ENCODE assay signal across 8 cellular contexts in genomic region chr7:74306737-74307469, GRCh38. TPM values are rescaled to one million over a fixed set of nuclear protein-coding genes. Genes with fewer than 3 reads are reported as not detected.
DNase-seq lines count a peak whose midpoint lies in the region; ATAC-seq, FAIRE-seq and TF ChIP-seq lines count a peak whose summit lies in the region.

No MANE protein-coding gene starts in this region.

- H2AK5ac ChIP-seq in H9 (ENCODE audit: insufficient read length, low read length), result no peak overlapping the region

- no peak overlapping the region for H2BK12ac ChIP-seq in H9 (ENCODE audit: insufficient read length, low read depth, low read length)

- no peaks in the 10 kb centered on the region; the same call in 1 of the 2 replicates for H3K79me2 ChIP-seq in H9 (ENCODE audit: insufficient read depth, low read length)

- H3K79me1 ChIP-seq in H9 (ENCODE audit: insufficient read depth, low read depth, low read length, poor library complexity, severe bottlenecking), result peaks cover 5% of the 10 kb centered on the region

- FAIRE-seq in kidney (lab: Jason Lieb, UNC), result no peak

- no peak overlapping the region for H4K91ac ChIP-seq in H9 (ENCODE audit: insufficient read length, low read depth, low read length)

- H3T11ph ChIP-seq in H9 (ENCODE audit: low read length), result no peak overlapping the region

- H2BK15ac ChIP-seq in H9 (ENCODE audit: low read depth, low read length), result no peak overlapping the region

- no peak overlapping the region for H3K23ac ChIP-seq in H9 (ENCODE audit: insufficient read length, low read depth, low read length)

- no peak overlapping the region for H2BK5ac ChIP-seq in H9 (ENCODE audit: insufficient read length, low read length)

- no peak for TF ChIP-seq CTCF in AG09309 (IDR thresholded peaks at IDR 0.05; ENCODE audit: control insufficient read depth, insufficient read depth, low read depth, low read length, missing control alignments)
- no peak for TF ChIP-seq CTCF in H9 (conservative IDR thresholded peaks at IDR 0.05)
- TF ChIP-seq CTCF in ascending aorta (IDR thresholded peaks at IDR 0.05), result no peak
- TF ChIP-seq CTCF in kidney (IDR thresholded peaks at IDR 0.05; ENCODE audit: borderline replicate concordance, extremely low read depth, insufficient read depth), result no peak
- TF ChIP-seq CTCF in Calu3 (IDR thresholded peaks at IDR 0.05; ENCODE audit: unreplicated experiment), result no peak

- no TSS peak for BruUV-seq in Calu3 (replicated peaks; lab: Mats Ljungman, UMichigan)

- H4K8ac ChIP-seq in H9 (replicated peaks; ENCODE audit: insufficient read length, low read depth, low read length), result no peak overlapping the region

- H3K27me3 ChIP-seq in H9 (ENCODE audit: insufficient read depth, low read length) (no peaks in the 10 kb centered on the region), ascending aorta (no peaks in the 10 kb centered on the region)

- H3K9ac ChIP-seq in H9 (ENCODE audit: extremely low read depth, insufficient read length, low read length) (no peak overlapping the region), kidney (ENCODE audit: low read length in 2 of 2) (no peak overlapping the region)

- intact Hi-C loops in ascending aorta (cut with DNase I) (no loop called here), kidney (cut with DNase I) (no loop called here), Calu3 (cut with micrococcal nuclease; ENCODE audit: unreplicated experiment) (no loop called here)

- no peak overlapping the region for H2AFZ ChIP-seq in H9 (ENCODE audit: low read length)

- H3K18ac ChIP-seq in H9 (ENCODE audit: insufficient read length, low read depth, low read length), result no peak overlapping the region

- H3K36me3 ChIP-seq in ascending aorta, result no peaks in the 10 kb centered on the region
- H3K36me3 ChIP-seq in kidney (ENCODE audit: control insufficient read depth in 1 of 2, insufficient read depth in 2 of 2, low read length in 2 of 2), result no peaks in the 10 kb centered on the region

- no peak overlapping the region for H2BK120ac ChIP-seq in H9 (ENCODE audit: low read depth, low read length, poor library complexity, severe bottlenecking)

- H3K14ac ChIP-seq in H9 (ENCODE audit: insufficient read depth, low read length), result peak overlapping the region; percentile 3; the same call in 1 of the 2 replicates

- no peak overlapping the region for H3K4me2 ChIP-seq in H9 (ENCODE audit: insufficient read depth, insufficient read length, low read length)

- CTCF ChIA-PET in Calu3 (lab: Charles Lee), result interaction anchor here (0.7 to 1.2 kb wide), 2 partner anchors 14 to 100 kb away, joined by 3 read pairs; no protein-coding TSS in a partner anchor

- H3K4me3 ChIP-seq in AG09309 (ENCODE audit: control insufficient read depth, low read depth, low read length), result no peak overlapping the region
- H3K4me3 ChIP-seq in ascending aorta, result peak overlapping the region; percentile 34 to 57
- H3K4me3 ChIP-seq in kidney (ENCODE audit: low read length in 2 of 2), result no peak overlapping the region

- H3K9me3 ChIP-seq in H9 (ENCODE audit: control insufficient read depth, low read depth, low read length) (no peaks in the 10 kb centered on the region), ascending aorta (no peaks in the 10 kb centered on the region), kidney (ENCODE audit: control insufficient read depth in 1 of 2, low read length in 2 of 2) (no peaks in the 10 kb centered on the region)

- H3K27me3 Mint-ChIP-seq in H9 (ENCODE audit: low read depth) (no peaks in the 10 kb centered on the region), Calu3 (ENCODE audit: unreplicated experiment) (no peaks in the 10 kb centered on the region)

- H3K9me3 Mint-ChIP-seq in H9, result no peaks in the 10 kb centered on the region
- H3K9me3 Mint-ChIP-seq in Calu3 (ENCODE audit: low read depth, unreplicated experiment), result no peaks in the 10 kb centered on the region

- no CpG with 5 or more reads among the region's 20 CpGs for WGBS in H9 (ENCODE audit: extremely low coverage, insufficient read length, low lambda C conversion rate)

- H3K27ac ChIP-seq in H9 (ENCODE audit: insufficient read length, low read depth, low read length) (no peak overlapping the region), ascending aorta (peak overlapping the region; percentile 78 to 83), kidney (ENCODE audit: low read depth in 2 of 2, low read length in 2 of 2) (peak overlapping the region in 1 of 2 donors; percentile 23)

- DNase-seq in AG09309 (ENCODE audit: low read depth) (peak; percentile 28), H9 (no peak), ascending aorta (ENCODE audit: low spot score in 2 of 2) (peak in 1 of 2 donors; percentile 86), kidney (peak; percentile 89), stromal cell of bone marrow (ENCODE audit: low read depth) (peak; percentile 56), Calu3 (no peak), NCI-H524 treated with DMSO at 0.1 percent for 48 hours (lab: John Stamatoyannopoulos, UW) (no peak)

- no peaks in the 10 kb centered on the region for H4K20me1 ChIP-seq in H9 (ENCODE audit: control insufficient read depth, insufficient read depth, insufficient read length)

- H3K36me3 Mint-ChIP-seq in H9 (ENCODE audit: insufficient read depth in 1 of 3, low read depth in 3 of 3) (peaks cover 0 to 3% (median 0%) of the 10 kb centered on the region in 3 experiments; a peak in 3 of 7 replicates), Calu3 (ENCODE audit: insufficient read depth, unreplicated experiment) (no peaks in the 10 kb centered on the region)

- H3K4me3 Mint-ChIP-seq in H9, result no peak overlapping the region
- H3K4me3 Mint-ChIP-seq in Calu3 (ENCODE audit: low read depth, unreplicated experiment), result no peak overlapping the region

- H3K4me1 ChIP-seq in H9 (ENCODE audit: insufficient read depth, low read length), result no peaks in the 10 kb centered on the region
- peaks cover 13 to 35% of the 10 kb centered on the region in 2 donors for H3K4me1 ChIP-seq in ascending aorta
- peaks cover 0 to 4% of the 10 kb centered on the region in 2 donors for H3K4me1 ChIP-seq in kidney (ENCODE audit: control insufficient read depth in 1 of 2, insufficient read depth in 1 of 2, low read depth in 1 of 2, low read length in 2 of 2)

- H3K56ac ChIP-seq in H9 (ENCODE audit: insufficient read length, low read depth, low read length), result no peak overlapping the region

- ATAC-seq in GM21526 (IDR thresholded peaks at IDR 0.05; ENCODE audit: low FRiP score, unreplicated experiment), result no peak

- H3K27ac Mint-ChIP-seq in H9, result peak overlapping the region in 2 of 3 experiments; percentile 44 to 53; a peak in 3 of 7 replicates
- H3K27ac Mint-ChIP-seq in Calu3 (ENCODE audit: unreplicated experiment), result no peak overlapping the region

- no peak overlapping the region for H4K5ac ChIP-seq in H9 (ENCODE audit: insufficient read length, low read depth, low read length)

- peaks cover 6 to 8% of the 10 kb centered on the region in 2 experiments; a peak in 1 of 4 replicates for H3K4me1 Mint-ChIP-seq in H9
- H3K4me1 Mint-ChIP-seq in Calu3 (ENCODE audit: low read depth, unreplicated experiment), result no peaks in the 10 kb centered on the region

- H2BK20ac ChIP-seq in H9 (ENCODE audit: low read depth, low read length, poor library complexity, severe bottlenecking), result no peak overlapping the region

- no peak overlapping the region for H3K4ac ChIP-seq in H9 (ENCODE audit: low read depth, low read length)

- H3K23me2 ChIP-seq in H9 (ENCODE audit: insufficient read length, low read depth, low read length, poor library complexity, severe bottlenecking), result no peaks in the 10 kb centered on the region

RNA-seq across cellular contexts. Expression of gene CLIP2, which starts 17.7 kb away (rescaled TPM):
- total RNA-seq in H9 (2021) (21.6 and 22.5 TPM in 2 replicates), ascending aorta (50.2 TPM), kidney (19.1 TPM), Calu3 (2022) (22.4 and 22.9 TPM in 2 replicates)
- polyA plus RNA-seq in kidney (ENCODE audit: insufficient read depth, low read depth, low replicate concordance), result 5.8 TPM

RNA-seq across cellular contexts. Expression of gene RFC2, which starts 52.7 kb away (rescaled TPM):
- total RNA-seq in H9 (2021), result 73.6 and 76.6 TPM in 2 replicates
- 37.7 TPM for total RNA-seq in ascending aorta
- total RNA-seq in kidney, result 21.1 TPM
- polyA plus RNA-seq in kidney (ENCODE audit: insufficient read depth, low read depth, low replicate concordance), result 16.2 TPM
- 32.5 and 38.6 TPM in 2 replicates for total RNA-seq in Calu3 (2022)

Comparison
In these comparisons a context has a peak if more than half of its experiments do, and no peak if none do; other contexts are left out.
1. DNase-seq: peak in AG09309 (single experiment), kidney (single experiment) and stromal cell of bone marrow (single experiment); none in H9 (single experiment), Calu3 (single experiment) and NCI-H524 treated with DMSO at 0.1 percent for 48 hours (single experiment).
2. H3K4me3 ChIP-seq: peak in ascending aorta (2 of 2); none in AG09309 (single experiment) and kidney (0 of 2).